In genomic region chr2:136065384-136065783, GRCh38 we compare ENCODE assay signal across 1 cellular context.
TF ChIP-seq lines count a peak whose summit lies in the region.

No MANE protein-coding gene starts in this region.

TF ChIP-seq in HepG2, 621 proteins besides CTCF, POLR2A, EP300 and RAD21:
- TF ChIP-seq, protein P1, sequence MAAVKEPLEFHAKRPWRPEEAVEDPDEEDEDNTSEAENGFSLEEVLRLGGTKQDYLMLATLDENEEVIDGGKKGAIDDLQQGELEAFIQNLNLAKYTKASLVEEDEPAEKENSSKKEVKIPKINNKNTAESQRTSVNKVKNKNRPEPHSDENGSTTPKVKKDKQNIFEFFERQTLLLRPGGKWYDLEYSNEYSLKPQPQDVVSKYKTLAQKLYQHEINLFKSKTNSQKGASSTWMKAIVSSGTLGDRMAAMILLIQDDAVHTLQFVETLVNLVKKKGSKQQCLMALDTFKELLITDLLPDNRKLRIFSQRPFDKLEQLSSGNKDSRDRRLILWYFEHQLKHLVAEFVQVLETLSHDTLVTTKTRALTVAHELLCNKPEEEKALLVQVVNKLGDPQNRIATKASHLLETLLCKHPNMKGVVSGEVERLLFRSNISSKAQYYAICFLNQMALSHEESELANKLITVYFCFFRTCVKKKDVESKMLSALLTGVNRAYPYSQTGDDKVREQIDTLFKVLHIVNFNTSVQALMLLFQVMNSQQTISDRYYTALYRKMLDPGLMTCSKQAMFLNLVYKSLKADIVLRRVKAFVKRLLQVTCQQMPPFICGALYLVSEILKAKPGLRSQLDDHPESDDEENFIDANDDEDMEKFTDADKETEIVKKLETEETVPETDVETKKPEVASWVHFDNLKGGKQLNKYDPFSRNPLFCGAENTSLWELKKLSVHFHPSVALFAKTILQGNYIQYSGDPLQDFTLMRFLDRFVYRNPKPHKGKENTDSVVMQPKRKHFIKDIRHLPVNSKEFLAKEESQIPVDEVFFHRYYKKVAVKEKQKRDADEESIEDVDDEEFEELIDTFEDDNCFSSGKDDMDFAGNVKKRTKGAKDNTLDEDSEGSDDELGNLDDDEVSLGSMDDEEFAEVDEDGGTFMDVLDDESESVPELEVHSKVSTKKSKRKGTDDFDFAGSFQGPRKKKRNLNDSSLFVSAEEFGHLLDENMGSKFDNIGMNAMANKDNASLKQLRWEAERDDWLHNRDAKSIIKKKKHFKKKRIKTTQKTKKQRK (IDR thresholded peaks at IDR 0.05; ENCODE audit: low read length), result no peak
- no peak for TF ChIP-seq ZNF552 (CRISPR knock-in tag; IDR thresholded peaks at IDR 0.05; ENCODE audit: borderline replicate concordance)
- TF ChIP-seq CHCHD3 (CRISPR knock-in tag; IDR thresholded peaks at IDR 0.05), result no peak
- TF ChIP-seq AKNA (CRISPR knock-in tag; IDR thresholded peaks at IDR 0.05; ENCODE audit: borderline replicate concordance), result no peak
- no peak for TF ChIP-seq ZNF280D (CRISPR knock-in tag; IDR thresholded peaks at IDR 0.05)
- no peak for TF ChIP-seq CHD2 (IDR thresholded peaks at IDR 0.05; ENCODE audit: low read depth, low read length)
- no peak for TF ChIP-seq CCAR2 (optimal IDR thresholded peaks at IDR 0.05; ENCODE audit: low read depth, low read length)
- no peak for TF ChIP-seq STAT5B (CRISPR knock-in tag; IDR thresholded peaks at IDR 0.05)
- TF ChIP-seq RBAK (CRISPR knock-in tag; IDR thresholded peaks at IDR 0.05), result no peak
- TF ChIP-seq GLI4 (CRISPR knock-in tag; IDR thresholded peaks at IDR 0.05; ENCODE audit: borderline replicate concordance), result no peak
- no peak for TF ChIP-seq ZBTB42 (CRISPR knock-in tag; IDR thresholded peaks at IDR 0.05)
- TF ChIP-seq ZNF749 (CRISPR knock-in tag; IDR thresholded peaks at IDR 0.05; ENCODE audit: borderline replicate concordance), result no peak
- no peak for TF ChIP-seq DNMT1 (CRISPR knock-in tag; IDR thresholded peaks at IDR 0.05)
TF ChIP-seq in HepG2: peak in this region for 0.
